ENCODE assay signal across 18 cellular contexts in the genomic region with DNA sequence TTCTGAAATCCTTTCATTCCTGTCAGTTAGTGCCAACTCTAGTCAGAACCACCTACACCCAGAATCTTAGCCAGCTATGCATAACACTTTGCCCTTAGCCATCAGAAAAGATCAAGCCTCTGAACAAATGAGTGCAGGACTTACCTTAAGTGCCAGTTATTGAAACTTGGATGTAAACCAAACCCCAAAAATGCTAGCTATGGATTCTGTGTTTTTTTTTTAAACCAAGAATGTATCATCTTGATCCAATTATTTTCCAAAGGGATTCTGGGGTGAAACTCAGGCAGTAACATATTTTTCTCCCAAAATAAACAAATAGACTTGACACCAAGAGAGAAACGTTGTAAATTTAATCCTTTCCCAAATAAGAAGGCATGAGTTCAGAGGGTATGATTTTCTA.
DNase-seq lines count a peak whose midpoint lies in the region; ATAC-seq and TF ChIP-seq lines count a peak whose summit lies in the region.
"Had no signal": no experiment of that assay in that cellular context is flagged by ENCODE, and none has a peak within 500 bp of the region (broad histone marks: within the 10 kb centered on the region; RNA-seq: fewer than 3 reads in every experiment).

No MANE protein-coding gene starts in this region.

- TF ChIP-seq CTCF in fibroblast of mammary gland (conservative IDR thresholded peaks at IDR 0.05; ENCODE audit: control insufficient read depth, insufficient read depth, low read depth, low read length), result no peak

- peak; percentile 49 for ATAC-seq in sciatic nerve
- ATAC-seq: esophagus mucosa, right cardiac atrium had no signal

- peak; percentile 41 for DNase-seq in Caki2 (ENCODE audit: low read depth)
- DNase-seq in NCI-H226, result peak; percentile 78
- DNase-seq in fibroblast of mammary gland (ENCODE audit: low read depth), result peak; percentile 79
- DNase-seq in sciatic nerve (ENCODE audit: low spot score), result no peak
- no peak for DNase-seq in AML-193 (lab: John Stamatoyannopoulos, UW)
- DNase-seq in stimulated activated naive CD4-positive, alpha-beta T cell (lab: John Stamatoyannopoulos, UW), result no peak
- DNase-seq in mesenteric fat pad (ENCODE audit: low spot score), result no peak
- no peak for DNase-seq in DMS79 treated with DMSO at 0.1 percent for 48 hours (lab: John Stamatoyannopoulos, UW)
- DNase-seq: activated CD4-positive, CD25-positive, alpha-beta regulatory T cell; anterior cingulate cortex; dorsolateral prefrontal cortex; NCI-H2029; right cardiac atrium; stimulated activated CD4-positive, alpha-beta T cell treated with anti-CD3 and anti-CD28 coated beads, Interleukin-2, amount 100 ng/mL, for 48 hours; stimulated activated CD8-positive, alpha-beta memory T cell treated with anti-CD3 and anti-CD28 coated beads, Interleukin-4, amount 100 ng/mL, for 48 hours; transverse colon had no signal

- no peak overlapping the region for H3K4me3 ChIP-seq in fibroblast of mammary gland (ENCODE audit: control insufficient read depth, low read depth, low read length)
- H3K4me3 ChIP-seq: dorsolateral prefrontal cortex, lung, transverse colon had no signal

- in situ Hi-C loops in Caki2 (cut with HindIII; ENCODE audit: low pct_unique_long_range_greater_than_20kb, low sequenced_read_pairs), result no loop called here

- intact Hi-C loops in sciatic nerve (cut with DNase I), result no loop called here

Comparison
In these comparisons a context has a peak if more than half of its experiments do, and no peak if none do; other contexts are left out.
1. DNase-seq: peak in Caki2 (single experiment), NCI-H226 (single experiment) and fibroblast of mammary gland (single experiment); none in sciatic nerve (single experiment), AML-193 (0 of 2), stimulated activated naive CD4-positive, alpha-beta T cell (0 of 6), mesenteric fat pad (single experiment) and DMS79 treated with DMSO at 0.1 percent for 48 hours (single experiment).